In genomic region chr12:122399592-122400373, GRCh38 we compare ENCODE assay signal across 8 cellular contexts. TPM values are rescaled to one million over a fixed set of nuclear protein-coding genes. Genes with fewer than 3 reads are reported as not detected.
DNase-seq lines count a peak whose midpoint lies in the region; ATAC-seq and TF ChIP-seq lines count a peak whose summit lies in the region.

No MANE protein-coding gene starts in this region.

- no peaks in the 10 kb centered on the region for H3K36me3 ChIP-seq in ES-I3 (ENCODE audit: insufficient read depth, low read length)
- no peaks in the 10 kb centered on the region for H3K36me3 ChIP-seq in Karpas-422 (ENCODE audit: insufficient read depth, low read length)
- H3K36me3 ChIP-seq in neutrophil, result peaks cover 3% of the 10 kb centered on the region
- no peaks in the 10 kb centered on the region for H3K36me3 ChIP-seq in uterus

- H3K27ac Mint-ChIP-seq in activated naive CD4-positive, alpha-beta T cell treated with anti-CD3 and anti-CD28 coated beads, Interleukin-2, amount 50 U/mL, for 24 hours, result peak overlapping the region; percentile 83

- peak overlapping the region; percentile 71 for H2AFZ ChIP-seq in Karpas-422 (ENCODE audit: low read length)

- H3K4me3 ChIP-seq in Karpas-422 (ENCODE audit: low read length) (peak overlapping the region; percentile 40), neutrophil (ENCODE audit: low read depth in 1 of 2, low read length in 1 of 2) (peak overlapping the region; percentile 49 to 54), uterus (no peak overlapping the region)

- TF ChIP-seq CTCF in neutrophil (IDR thresholded peaks at IDR 0.05), result peak; percentile 66
- TF ChIP-seq CTCF in uterus (IDR thresholded peaks at IDR 0.05), result peak; percentile 76 to 81 (median 79)

- DNase-seq in Karpas-422, result peak; percentile 89
- DNase-seq in SHP77 (lab: John Stamatoyannopoulos, UW), result peak; percentile 84 to 89
- peak; percentile 60 for DNase-seq in foreskin melanocyte
- DNase-seq in uterus, result peak; percentile 60 to 75

- H3K9me3 Mint-ChIP-seq in activated naive CD4-positive, alpha-beta T cell treated with anti-CD3 and anti-CD28 coated beads, Interleukin-2, amount 50 U/mL, for 24 hours, result no peaks in the 10 kb centered on the region

- H3K79me2 ChIP-seq in Karpas-422 (ENCODE audit: low read length), result no peaks in the 10 kb centered on the region

- intact Hi-C loops in uterus (cut with DNase I; ENCODE audit: low total_unique reads), result loop anchor here (10.0 kb wide), 1 partner anchor 75 kb away; no protein-coding TSS in a partner anchor

- H3K4me3 Mint-ChIP-seq in activated naive CD4-positive, alpha-beta T cell treated with anti-CD3 and anti-CD28 coated beads, Interleukin-2, amount 50 U/mL, for 24 hours, result peak overlapping the region; percentile 74

- H3K4me1 Mint-ChIP-seq in activated naive CD4-positive, alpha-beta T cell treated with anti-CD3 and anti-CD28 coated beads, Interleukin-2, amount 50 U/mL, for 24 hours, result peaks cover 51% of the 10 kb centered on the region

- H3K27me3 ChIP-seq in Karpas-422 (ENCODE audit: low read length), result no peaks in the 10 kb centered on the region
- no peaks in the 10 kb centered on the region for H3K27me3 ChIP-seq in neutrophil
- no peaks in the 10 kb centered on the region for H3K27me3 ChIP-seq in uterus

- H3K27me3 Mint-ChIP-seq in activated naive CD4-positive, alpha-beta T cell treated with anti-CD3 and anti-CD28 coated beads, Interleukin-2, amount 50 U/mL, for 24 hours, result no peaks in the 10 kb centered on the region

- TF ChIP-seq POLR2A in uterus (IDR thresholded peaks at IDR 0.05), result no peak

- H3K36me3 Mint-ChIP-seq in activated naive CD4-positive, alpha-beta T cell treated with anti-CD3 and anti-CD28 coated beads, Interleukin-2, amount 50 U/mL, for 24 hours, result peaks cover 4% of the 10 kb centered on the region

- H3K9ac ChIP-seq in ES-I3 (ENCODE audit: low read depth, low read length) (peak overlapping the region; percentile 37), Karpas-422 (ENCODE audit: low read length) (peak overlapping the region; percentile 17)

- H3K4me2 ChIP-seq in Karpas-422 (ENCODE audit: low read depth, low read length, poor library complexity, severe bottlenecking), result peak overlapping the region; percentile 63

- H3K27ac ChIP-seq in Karpas-422 (ENCODE audit: low read length) (peak overlapping the region; percentile 19), neutrophil (peak overlapping the region; percentile 85), uterus (peak overlapping the region; percentile 90 to 96)

- no peaks in the 10 kb centered on the region for H4K20me1 ChIP-seq in Karpas-422 (ENCODE audit: insufficient read depth, low read depth, low read length)

- H3K4me1 ChIP-seq in ES-I3 (ENCODE audit: insufficient read depth, low read length) (peaks cover 9% of the 10 kb centered on the region), Karpas-422 (ENCODE audit: low read length) (peaks cover 26% of the 10 kb centered on the region), neutrophil (ENCODE audit: control insufficient read depth in 1 of 2, insufficient read depth in 1 of 2, low read depth in 1 of 2, low read length in 1 of 2) (peaks cover 18 to 23% of the 10 kb centered on the region in 2 experiments), uterus (peaks cover 0 to 15% of the 10 kb centered on the region in 2 donors)

- H3K9me2 ChIP-seq in Karpas-422 (replicated peaks; ENCODE audit: insufficient read depth, low read length), result no peaks in the 10 kb centered on the region

- H3K9me3 ChIP-seq in ES-I3 (ENCODE audit: control insufficient read depth, insufficient read depth, low read length), result no peaks in the 10 kb centered on the region
- H3K9me3 ChIP-seq in Karpas-422 (ENCODE audit: low read length), result no peaks in the 10 kb centered on the region
- H3K9me3 ChIP-seq in neutrophil, result no peaks in the 10 kb centered on the region
- no peaks in the 10 kb centered on the region for H3K9me3 ChIP-seq in uterus

- ATAC-seq in GM18873 (IDR thresholded peaks at IDR 0.05; ENCODE audit: low FRiP score, unreplicated experiment), result no peak

RNA-seq across cellular contexts. Expression of gene CLIP1, which starts 22.7 kb away (rescaled TPM):
- 16.0 and 18.0 TPM in 2 replicates for total RNA-seq in Karpas-422 (2014; rRNA removed; shearing (Covaris generic); ENCODE audit: low replicate concordance)
- total RNA-seq in uterus, result 100 to 1,000 TPM in 2 of 4 donors, 10 to 100 TPM in 2; 48.2 to 134 (median 96.8) TPM

Comparison
In these comparisons a context has a peak if more than half of its experiments do, and no peak if none do; other contexts are left out.
1. H3K27ac ChIP-seq: peak in every context shown above with its lines; median percentile 93 in uterus; 85 in neutrophil; 19 in Karpas-422.
2. H3K4me3 ChIP-seq: peak in Karpas-422 (single experiment) and neutrophil (2 of 2); none in uterus (0 of 2).
3. Peak in every context shown above with its lines, with median percentiles within 50 percentile points of each other: DNase-seq.